8 cellular contexts compared by ENCODE assay signal in genomic region chr15:72474466-72474911, GRCh38. TPM values are rescaled to one million over a fixed set of nuclear protein-coding genes. Genes with fewer than 3 reads are reported as not detected.
A peak's percentile ranks its signal among the peaks of the same experiment; 100 is the strongest.
DNase-seq lines count a peak whose midpoint lies in the region; ATAC-seq and TF ChIP-seq lines count a peak whose summit lies in the region.

No MANE protein-coding gene starts in this region.

- CTCF ChIA-PET in naive thymus-derived CD4-positive, alpha-beta T cell (lab: Charles Lee), result no interaction called here

- H2AFZ ChIP-seq in OCI-LY3 (ENCODE audit: low read depth, low read length), result no peak overlapping the region

- H3K4me3 ChIP-seq in BLaER1 (peak overlapping the region; percentile 96), OCI-LY3 (ENCODE audit: low read length) (peak overlapping the region; percentile 84), endodermal cell (ENCODE audit: low read length) (peak overlapping the region; percentile 100)
- peak overlapping the region; percentile 95 for H3K4me3 ChIP-seq in naive thymus-derived CD4-positive, alpha-beta T cell (ENCODE audit: low read length)

- H4K20me1 ChIP-seq in BLaER1, result peaks cover 53% of the 10 kb centered on the region
- H4K20me1 ChIP-seq in OCI-LY3 (ENCODE audit: insufficient read depth, low read length), result peaks cover 36% of the 10 kb centered on the region

- H3K4me2 ChIP-seq in BLaER1, result peak overlapping the region; percentile 96
- peak overlapping the region; percentile 91 for H3K4me2 ChIP-seq in OCI-LY3 (ENCODE audit: low read length)

- 0% methylated on average over 11 to 67 of the region's 67 CpGs for WGBS in endodermal cell (ENCODE audit: insufficient coverage in 1 of 2, insufficient read length in 1 of 2), 2 experiments

- H3K27me3 ChIP-seq in BLaER1 (no peaks in the 10 kb centered on the region), OCI-LY3 (ENCODE audit: low read depth, low read length) (no peaks in the 10 kb centered on the region), endodermal cell (ENCODE audit: control insufficient read depth, insufficient read depth, low read length, poor library complexity, severe bottlenecking) (no peaks in the 10 kb centered on the region)
- H3K27me3 ChIP-seq in naive thymus-derived CD4-positive, alpha-beta T cell (ENCODE audit: control insufficient read depth in 2 of 2, insufficient read depth in 2 of 2, low read length in 2 of 2), result no peaks in the 10 kb centered on the region

- DNase-seq in endodermal cell (no peak), AG08396 (ENCODE audit: low spot score) (no peak), NCI-H2171 (lab: John Stamatoyannopoulos, UW) (no peak)
- DNase-seq in naive thymus-derived CD4-positive, alpha-beta T cell, result no peak

- H3K27ac Mint-ChIP-seq in endodermal cell, result peak overlapping the region; percentile 99
- H3K27ac Mint-ChIP-seq in naive thymus-derived CD4-positive, alpha-beta T cell, result peak overlapping the region; percentile 87 to 100 (median 99)

- no peak for TF ChIP-seq CTCF in OCI-LY3 (IDR thresholded peaks at IDR 0.05; ENCODE audit: low read depth, low read length)
- TF ChIP-seq CTCF in endodermal cell (conservative IDR thresholded peaks at IDR 0.05), result no peak

- peaks cover 36% of the 10 kb centered on the region for H3K4me1 ChIP-seq in BLaER1
- H3K4me1 ChIP-seq in OCI-LY3 (ENCODE audit: low read length), result peaks cover 23% of the 10 kb centered on the region
- no peaks in the 10 kb centered on the region for H3K4me1 ChIP-seq in endodermal cell (ENCODE audit: control insufficient read depth, insufficient read depth, low read length)
- H3K4me1 ChIP-seq in naive thymus-derived CD4-positive, alpha-beta T cell (ENCODE audit: control insufficient read depth in 2 of 2, insufficient read depth in 2 of 2, low read length in 2 of 2), result peaks cover 38 to 42% of the 10 kb centered on the region in 2 donors

- ATAC-seq in GM21576 (IDR thresholded peaks at IDR 0.05; ENCODE audit: unreplicated experiment) (peak; percentile 13), GM21390 (IDR thresholded peaks at IDR 0.05; ENCODE audit: unreplicated experiment) (no peak)
- peak; percentile 8 for ATAC-seq in naive thymus-derived CD4-positive, alpha-beta T cell

- H3K27me3 Mint-ChIP-seq in endodermal cell (ENCODE audit: insufficient read depth), result no peaks in the 10 kb centered on the region
- no peaks in the 10 kb centered on the region for H3K27me3 Mint-ChIP-seq in naive thymus-derived CD4-positive, alpha-beta T cell

- peaks cover 33% of the 10 kb centered on the region for H3K36me3 Mint-ChIP-seq in endodermal cell (ENCODE audit: low read depth)
- H3K36me3 Mint-ChIP-seq in naive thymus-derived CD4-positive, alpha-beta T cell, result peaks cover 4 to 24% (median 17%) of the 10 kb centered on the region in 5 donors

- peak overlapping the region; percentile 98 for H3K4me3 Mint-ChIP-seq in endodermal cell
- H3K4me3 Mint-ChIP-seq in naive thymus-derived CD4-positive, alpha-beta T cell, result peak overlapping the region; percentile 92 to 98 (median 96)

- peaks cover 64% of the 10 kb centered on the region for H3K79me2 ChIP-seq in OCI-LY3 (ENCODE audit: low read length)

- no peaks in the 10 kb centered on the region for H3K9me3 Mint-ChIP-seq in endodermal cell
- H3K9me3 Mint-ChIP-seq in naive thymus-derived CD4-positive, alpha-beta T cell, result peaks cover 0 to 10% (median 0%) of the 10 kb centered on the region in 11 donors

- H3K9me3 ChIP-seq in BLaER1 (peaks cover 3% of the 10 kb centered on the region; the same call in 1 of the 2 replicates), OCI-LY3 (ENCODE audit: insufficient read depth, low read length) (no peaks in the 10 kb centered on the region), endodermal cell (ENCODE audit: control insufficient read depth, low read length) (peaks cover 8% of the 10 kb centered on the region)
- no peaks in the 10 kb centered on the region for H3K9me3 ChIP-seq in naive thymus-derived CD4-positive, alpha-beta T cell (ENCODE audit: control insufficient read depth in 2 of 3, low read length in 3 of 3)

- H3K9ac ChIP-seq in BLaER1 (peak overlapping the region; percentile 99), OCI-LY3 (ENCODE audit: low read length) (peak overlapping the region; percentile 97), endodermal cell (ENCODE audit: extremely low read depth, low read length, poor library complexity, severe bottlenecking) (peak overlapping the region; percentile 99)

- POLR2A ChIA-PET in naive thymus-derived CD4-positive, alpha-beta T cell (lab: Charles Lee), result interaction anchor here (0.6 to 6.6 kb wide), 5 partner anchors 12 to 277 kb away, joined by 3 to 64 read pairs (median 6); partner anchors contain the start of genes BBS4, HEXA and HIGD2B

- intact Hi-C loops in naive thymus-derived CD4-positive, alpha-beta T cell (cut with micrococcal nuclease), result loop anchor here (1.0 to 10.0 kb wide), 8 partner anchors 58 to 1158 kb away; partner anchors contain the start of genes ADPGK (in 2 of the 2), BBS4 (in 1 of the 2), HIGD2B (in 1 of the 2) and NEO1 (in 1 of the 2)

- H3K4me1 Mint-ChIP-seq in endodermal cell, result peaks cover 18% of the 10 kb centered on the region
- peaks cover 42 to 65% (median 53%) of the 10 kb centered on the region in 7 donors for H3K4me1 Mint-ChIP-seq in naive thymus-derived CD4-positive, alpha-beta T cell

- H3K36me3 ChIP-seq in BLaER1 (peaks cover 25% of the 10 kb centered on the region), OCI-LY3 (replicated peaks; ENCODE audit: low read depth, low read length) (peaks cover 35% of the 10 kb centered on the region), endodermal cell (ENCODE audit: control insufficient read depth, insufficient read depth, low read length) (peaks cover 34% of the 10 kb centered on the region)
- H3K36me3 ChIP-seq in naive thymus-derived CD4-positive, alpha-beta T cell (ENCODE audit: control insufficient read depth in 2 of 3, insufficient read depth in 3 of 3, low read length in 3 of 3), result peaks cover 0 to 3% (median 0%) of the 10 kb centered on the region in 3 experiments

- H3K27ac ChIP-seq in BLaER1 (peak overlapping the region; percentile 99), OCI-LY3 (ENCODE audit: low read length) (peak overlapping the region; percentile 80), endodermal cell (ENCODE audit: low read depth, low read length) (peak overlapping the region; percentile 98)
- peak overlapping the region; percentile 99 for H3K27ac ChIP-seq in naive thymus-derived CD4-positive, alpha-beta T cell (ENCODE audit: low read depth, low read length)

RNA-seq across cellular contexts. Expression of gene ARIH1, which starts 0.4 kb away (rescaled TPM):
- 100 to 1,000 TPM; 183 to 238 TPM for total RNA-seq in endodermal cell
- polyA plus RNA-seq in endodermal cell (2013, experiment 1 of 2), result 108 TPM
- 99.0 TPM for polyA plus RNA-seq in endodermal cell (2013, experiment 2 of 2)
- total RNA-seq in naive thymus-derived CD4-positive, alpha-beta T cell, result 100 to 1,000 TPM; 128 to 191 (median 181) TPM
- polyA plus RNA-seq in naive thymus-derived CD4-positive, alpha-beta T cell, result 10 to 100 TPM; 20.1 to 23.3 TPM
